Comparison of ENCODE assay signal across 14 cellular contexts in the genomic region with DNA sequence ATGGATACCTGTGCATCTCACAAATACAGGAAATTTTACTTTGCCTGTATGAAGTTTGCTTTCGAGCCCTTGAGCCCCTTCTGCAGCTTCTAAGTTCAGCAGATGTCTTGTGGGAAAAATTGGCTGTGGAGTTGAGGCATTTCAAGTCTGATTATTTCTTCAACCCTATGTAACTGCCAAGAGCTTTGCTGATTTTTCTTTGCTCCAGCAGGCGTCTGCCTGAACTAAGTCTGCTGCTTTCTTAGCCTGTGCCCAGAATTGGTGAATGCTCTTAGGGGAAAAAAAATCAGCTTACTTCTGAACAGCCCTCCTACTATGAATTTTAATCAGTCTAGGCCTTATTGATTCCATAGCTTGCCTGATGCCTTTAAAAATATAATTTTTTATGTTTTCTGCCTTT. TPM values are rescaled to one million over a fixed set of nuclear protein-coding genes. Genes with fewer than 3 reads are reported as not detected.
DNase-seq lines count a peak whose midpoint lies in the region; TF ChIP-seq lines count a peak whose summit lies in the region.
"Had no signal": no experiment of that assay in that cellular context is flagged by ENCODE, and none has a peak within 500 bp of the region (broad histone marks: within the 10 kb centered on the region; RNA-seq: fewer than 3 reads in every experiment).

No MANE protein-coding gene starts in this region.

- TF ChIP-seq CTCF in type B pancreatic cell (conservative IDR thresholded peaks at IDR 0.05), result no peak

- no peaks in the 10 kb centered on the region for H3K27me3 Mint-ChIP-seq in type B pancreatic cell
- H3K27me3 Mint-ChIP-seq: B cell; CD4-positive, alpha-beta T cell had no signal

- H3K4me1 Mint-ChIP-seq in type B pancreatic cell (ENCODE audit: unreplicated experiment), result peaks cover 6% of the 10 kb centered on the region

- no peak overlapping the region for H3K4me3 Mint-ChIP-seq in type B pancreatic cell
- H3K4me3 Mint-ChIP-seq: B cell; CD4-positive, alpha-beta T cell; GM23338 had no signal

- H3K27ac Mint-ChIP-seq in type B pancreatic cell, result no peak overlapping the region
- H3K27ac Mint-ChIP-seq: B cell; CD4-positive, alpha-beta T cell; GM23338 had no signal

- DNase-seq in Ammon's horn (ENCODE audit: low spot score), result peak; percentile 49
- peak; percentile 15 for DNase-seq in cerebellar cortex (ENCODE audit: low spot score)
- peak; percentile 52 for DNase-seq in globus pallidus (ENCODE audit: low spot score)
- peak; percentile 42 for DNase-seq in putamen (ENCODE audit: low spot score)
- no peak for DNase-seq in type B pancreatic cell (ENCODE audit: extremely low spot score, unreplicated experiment)
- DNase-seq in AG20443 (ENCODE audit: low spot score), result no peak
- no peak for DNase-seq in stimulated activated CD4-positive, alpha-beta T cell treated with anti-CD3 and anti-CD28 coated beads, Interleukin-4, amount 100 ng/mL, for 1 hour
- DNase-seq: 8988T; Calu3; CD4-positive, alpha-beta T cell; DMS 273 treated with DMSO at 0.1 percent for 48 hours; H7 had no signal

- peaks cover 35% of the 10 kb centered on the region for H3K36me3 Mint-ChIP-seq in type B pancreatic cell

- peaks cover 2% of the 10 kb centered on the region for H3K9me3 Mint-ChIP-seq in type B pancreatic cell
- H3K9me3 Mint-ChIP-seq: CD4-positive, alpha-beta T cell had no signal

RNA-seq across cellular contexts. Expression of gene RIC1, which starts 41.2 kb away (rescaled TPM):
- total RNA-seq in type B pancreatic cell (ENCODE audit: low replicate concordance), result 25.1 and 26.6 TPM in 2 replicates

Comparison
In these comparisons a context has a peak if more than half of its experiments do, and no peak if none do; other contexts are left out.
1. DNase-seq: peak in Ammon's horn (single experiment), cerebellar cortex (single experiment), globus pallidus (single experiment) and putamen (single experiment); none in type B pancreatic cell (single experiment), AG20443 (single experiment) and stimulated activated CD4-positive, alpha-beta T cell treated with anti-CD3 and anti-CD28 coated beads, Interleukin-4, amount 100 ng/mL, for 1 hour (single experiment).